8 cellular contexts compared by ENCODE assay signal in genomic region chr1:28091043-28091781, GRCh38. TPM values are rescaled to one million over a fixed set of nuclear protein-coding genes. Genes with fewer than 3 reads are reported as not detected.
DNase-seq lines count a peak whose midpoint lies in the region; ATAC-seq and TF ChIP-seq lines count a peak whose summit lies in the region.

No MANE protein-coding gene starts in this region.

- H3K4me3 ChIP-seq in SJCRH30: no peak overlapping the region
- no peak overlapping the region for H3K4me3 ChIP-seq in gastroesophageal sphincter
- no peak overlapping the region for H3K4me3 ChIP-seq in uterus

- no peak for ATAC-seq in gastroesophageal sphincter
- no peak for ATAC-seq in HG02678 (IDR thresholded peaks at IDR 0.05; ENCODE audit: unreplicated experiment)

- 42 to 48% methylated on average over 6 of the region's 6 CpGs for WGBS in gastroesophageal sphincter (ENCODE audit: low coverage in 1 of 2), 2 donors

- no peaks in the 10 kb centered on the region for H3K27me3 ChIP-seq in SJCRH30
- peaks cover 29% of the 10 kb centered on the region for H3K27me3 ChIP-seq in gastroesophageal sphincter
- H3K27me3 ChIP-seq in uterus: no peaks in the 10 kb centered on the region

- H3K36me3 ChIP-seq in SJCRH30 (no peaks in the 10 kb centered on the region), gastroesophageal sphincter (no peaks in the 10 kb centered on the region), uterus (no peaks in the 10 kb centered on the region)

- intact Hi-C loops in uterus (cut with DNase I; ENCODE audit: low total_unique reads): no loop called here

- no peaks in the 10 kb centered on the region for H3K9me3 ChIP-seq in SJCRH30 (replicated peaks)
- H3K9me3 ChIP-seq in gastroesophageal sphincter: no peaks in the 10 kb centered on the region
- H3K9me3 ChIP-seq in uterus: no peaks in the 10 kb centered on the region

- no peak overlapping the region for H3K27ac ChIP-seq in SJCRH30
- no peak overlapping the region for H3K27ac ChIP-seq in gastroesophageal sphincter
- no peak overlapping the region for H3K27ac ChIP-seq in uterus

- H3K4me1 ChIP-seq in SJCRH30 (peaks cover 5% of the 10 kb centered on the region; the same call in 1 of the 2 replicates), gastroesophageal sphincter (peaks cover 0 to 24% (median 10%) of the 10 kb centered on the region in 3 donors), uterus (no peaks in the 10 kb centered on the region)

- TF ChIP-seq CTCF in gastroesophageal sphincter (IDR thresholded peaks at IDR 0.05) (peak; percentile 59 to 73 (median 62)), uterus (IDR thresholded peaks at IDR 0.05) (peak; percentile 52 to 82 (median 56))

- TF ChIP-seq POLR2A in gastroesophageal sphincter (IDR thresholded peaks at IDR 0.05): no peak
- no peak for TF ChIP-seq POLR2A in uterus (IDR thresholded peaks at IDR 0.05)

- TF ChIP-seq EP300 in gastroesophageal sphincter (IDR thresholded peaks at IDR 0.05): no peak

- DNase-seq in DMS153 treated with DMSO at 0.1 percent for 48 hours (lab: John Stamatoyannopoulos, UW; ENCODE audit: unreplicated experiment) (peak; percentile 90), LHCN-M2 (ENCODE audit: low read depth) (peak; percentile 32), SJCRH30 (peak; percentile 64 to 88), pons (ENCODE audit: low spot score) (peak; percentile 90), uterus (peak; percentile 28 to 39)
- DNase-seq in activated T-helper 9 cell treated with anti-CD3 and anti-CD28 coated beads, Interleukin-2, amount 50 U/mL, for 16 hours (ENCODE audit: low read depth): peak; percentile 64

RNA-seq across cellular contexts. Expression of gene EYA3, which starts 2.8 kb away (rescaled TPM):
- total RNA-seq in LHCN-M2 (2014; rRNA removed): 14.3 and 15.2 TPM in 2 replicates
- 5.9 TPM for polyA plus RNA-seq in LHCN-M2 (2012)
- total RNA-seq in SJCRH30 (2014; rRNA removed; shearing (Covaris generic)): 37.6 and 40.0 TPM in 2 replicates
- 10 to 100 TPM in 1 of 4 donors, 1 to 10 TPM in 3; 8.4 to 14.5 (median 9.6) TPM for total RNA-seq in gastroesophageal sphincter
- 10 to 100 TPM in 3 of 4 donors, 1 to 10 TPM in 1; 7.2 to 30.4 (median 13.1) TPM for total RNA-seq in uterus

Comparison
In these comparisons a context has a peak if more than half of its experiments do, and no peak if none do; other contexts are left out.
1. DNase-seq: peak in every context shown above with its lines; median percentile 90 in DMS153 treated with DMSO at 0.1 percent for 48 hours; 90 in pons; 76 in SJCRH30; 64 in activated T-helper 9 cell treated with anti-CD3 and anti-CD28 coated beads, Interleukin-2, amount 50 U/mL, for 16 hours; 34 in uterus; 32 in LHCN-M2.